Comparison of ENCODE assay signal across 1 cellular context in the genomic region with DNA sequence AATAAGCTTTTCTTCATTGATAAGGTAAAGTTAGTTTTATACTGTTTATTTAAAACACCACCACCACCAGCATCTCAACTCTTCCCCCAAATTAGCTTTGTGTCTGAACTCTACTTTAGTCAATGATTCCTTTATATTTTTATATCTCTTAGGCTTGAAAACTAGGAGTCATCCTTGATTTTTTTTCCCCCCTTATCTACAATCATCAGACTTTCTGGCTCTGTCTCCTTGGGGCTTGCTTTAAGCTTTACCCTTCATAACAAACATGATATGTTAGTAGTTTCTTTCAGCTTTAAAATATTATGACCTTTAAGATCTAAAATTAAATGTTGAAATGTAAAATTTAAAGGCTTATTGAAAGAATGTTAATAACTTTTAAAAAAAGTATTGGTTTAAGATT.
A peak's percentile ranks its signal among the peaks of the same experiment; 100 is the strongest.
TF ChIP-seq lines count a peak whose summit lies in the region.

No MANE protein-coding gene starts in this region.

TF ChIP-seq in K562, 482 proteins besides CTCF, POLR2A, EP300 and RAD21:
- TF ChIP-seq, protein P1, sequence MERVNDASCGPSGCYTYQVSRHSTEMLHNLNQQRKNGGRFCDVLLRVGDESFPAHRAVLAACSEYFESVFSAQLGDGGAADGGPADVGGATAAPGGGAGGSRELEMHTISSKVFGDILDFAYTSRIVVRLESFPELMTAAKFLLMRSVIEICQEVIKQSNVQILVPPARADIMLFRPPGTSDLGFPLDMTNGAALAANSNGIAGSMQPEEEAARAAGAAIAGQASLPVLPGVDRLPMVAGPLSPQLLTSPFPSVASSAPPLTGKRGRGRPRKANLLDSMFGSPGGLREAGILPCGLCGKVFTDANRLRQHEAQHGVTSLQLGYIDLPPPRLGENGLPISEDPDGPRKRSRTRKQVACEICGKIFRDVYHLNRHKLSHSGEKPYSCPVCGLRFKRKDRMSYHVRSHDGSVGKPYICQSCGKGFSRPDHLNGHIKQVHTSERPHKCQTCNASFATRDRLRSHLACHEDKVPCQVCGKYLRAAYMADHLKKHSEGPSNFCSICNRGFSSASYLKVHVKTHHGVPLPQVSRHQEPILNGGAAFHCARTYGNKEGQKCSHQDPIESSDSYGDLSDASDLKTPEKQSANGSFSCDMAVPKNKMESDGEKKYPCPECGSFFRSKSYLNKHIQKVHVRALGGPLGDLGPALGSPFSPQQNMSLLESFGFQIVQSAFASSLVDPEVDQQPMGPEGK (CRISPR knock-in tag; IDR thresholded peaks at IDR 0.05; ENCODE audit: borderline replicate concordance), result no peak
- TF ChIP-seq CBX5 (IDR thresholded peaks at IDR 0.05; ENCODE audit: borderline replicate concordance, low read depth), result no peak
- TF ChIP-seq DPF2 (IDR thresholded peaks at IDR 0.05), result peak; percentile 77
- TF ChIP-seq, protein P2, sequence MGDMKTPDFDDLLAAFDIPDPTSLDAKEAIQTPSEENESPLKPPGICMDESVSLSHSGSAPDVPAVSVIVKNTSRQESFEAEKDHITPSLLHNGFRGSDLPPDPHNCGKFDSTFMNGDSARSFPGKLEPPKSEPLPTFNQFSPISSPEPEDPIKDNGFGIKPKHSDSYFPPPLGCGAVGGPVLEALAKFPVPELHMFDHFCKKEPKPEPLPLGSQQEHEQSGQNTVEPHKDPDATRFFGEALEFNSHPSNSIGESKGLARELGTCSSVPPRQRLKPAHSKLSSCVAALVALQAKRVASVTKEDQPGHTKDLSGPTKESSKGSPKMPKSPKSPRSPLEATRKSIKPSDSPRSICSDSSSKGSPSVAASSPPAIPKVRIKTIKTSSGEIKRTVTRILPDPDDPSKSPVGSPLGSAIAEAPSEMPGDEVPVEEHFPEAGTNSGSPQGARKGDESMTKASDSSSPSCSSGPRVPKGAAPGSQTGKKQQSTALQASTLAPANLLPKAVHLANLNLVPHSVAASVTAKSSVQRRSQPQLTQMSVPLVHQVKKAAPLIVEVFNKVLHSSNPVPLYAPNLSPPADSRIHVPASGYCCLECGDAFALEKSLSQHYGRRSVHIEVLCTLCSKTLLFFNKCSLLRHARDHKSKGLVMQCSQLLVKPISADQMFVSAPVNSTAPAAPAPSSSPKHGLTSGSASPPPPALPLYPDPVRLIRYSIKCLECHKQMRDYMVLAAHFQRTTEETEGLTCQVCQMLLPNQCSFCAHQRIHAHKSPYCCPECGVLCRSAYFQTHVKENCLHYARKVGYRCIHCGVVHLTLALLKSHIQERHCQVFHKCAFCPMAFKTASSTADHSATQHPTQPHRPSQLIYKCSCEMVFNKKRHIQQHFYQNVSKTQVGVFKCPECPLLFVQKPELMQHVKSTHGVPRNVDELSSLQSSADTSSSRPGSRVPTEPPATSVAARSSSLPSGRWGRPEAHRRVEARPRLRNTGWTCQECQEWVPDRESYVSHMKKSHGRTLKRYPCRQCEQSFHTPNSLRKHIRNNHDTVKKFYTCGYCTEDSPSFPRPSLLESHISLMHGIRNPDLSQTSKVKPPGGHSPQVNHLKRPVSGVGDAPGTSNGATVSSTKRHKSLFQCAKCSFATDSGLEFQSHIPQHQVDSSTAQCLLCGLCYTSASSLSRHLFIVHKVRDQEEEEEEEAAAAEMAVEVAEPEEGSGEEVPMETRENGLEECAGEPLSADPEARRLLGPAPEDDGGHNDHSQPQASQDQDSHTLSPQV (IDR thresholded peaks at IDR 0.05), result no peak
- TF ChIP-seq NFE2 (IDR thresholded peaks at IDR 0.05; ENCODE audit: low read depth), result 0 out of 2 replicates have a peak, but pooled peaks have one; percentile 18
- TF ChIP-seq EHMT2 (IDR thresholded peaks at IDR 0.05), result no peak
- TF ChIP-seq SMAD4 (CRISPR knock-in tag; conservative IDR thresholded peaks at IDR 0.05), result no peak
- no peak for TF ChIP-seq ATF7 (IDR thresholded peaks at IDR 0.05)
- TF ChIP-seq, protein P3, sequence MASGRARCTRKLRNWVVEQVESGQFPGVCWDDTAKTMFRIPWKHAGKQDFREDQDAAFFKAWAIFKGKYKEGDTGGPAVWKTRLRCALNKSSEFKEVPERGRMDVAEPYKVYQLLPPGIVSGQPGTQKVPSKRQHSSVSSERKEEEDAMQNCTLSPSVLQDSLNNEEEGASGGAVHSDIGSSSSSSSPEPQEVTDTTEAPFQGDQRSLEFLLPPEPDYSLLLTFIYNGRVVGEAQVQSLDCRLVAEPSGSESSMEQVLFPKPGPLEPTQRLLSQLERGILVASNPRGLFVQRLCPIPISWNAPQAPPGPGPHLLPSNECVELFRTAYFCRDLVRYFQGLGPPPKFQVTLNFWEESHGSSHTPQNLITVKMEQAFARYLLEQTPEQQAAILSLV (tag; IDR thresholded peaks at IDR 0.05), result no peak
- TF ChIP-seq, protein P4, sequence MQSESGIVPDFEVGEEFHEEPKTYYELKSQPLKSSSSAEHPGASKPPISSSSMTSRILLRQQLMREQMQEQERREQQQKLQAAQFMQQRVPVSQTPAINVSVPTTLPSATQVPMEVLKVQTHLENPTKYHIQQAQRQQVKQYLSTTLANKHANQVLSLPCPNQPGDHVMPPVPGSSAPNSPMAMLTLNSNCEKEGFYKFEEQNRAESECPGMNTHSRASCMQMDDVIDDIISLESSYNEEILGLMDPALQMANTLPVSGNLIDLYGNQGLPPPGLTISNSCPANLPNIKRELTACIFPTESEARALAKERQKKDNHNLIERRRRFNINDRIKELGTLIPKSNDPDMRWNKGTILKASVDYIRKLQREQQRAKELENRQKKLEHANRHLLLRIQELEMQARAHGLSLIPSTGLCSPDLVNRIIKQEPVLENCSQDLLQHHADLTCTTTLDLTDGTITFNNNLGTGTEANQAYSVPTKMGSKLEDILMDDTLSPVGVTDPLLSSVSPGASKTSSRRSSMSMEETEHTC (IDR thresholded peaks at IDR 0.05), result no peak
- no peak for TF ChIP-seq L3MBTL2 (IDR thresholded peaks at IDR 0.05)
- peak; percentile 80; the same call in 1 of the 2 replicates for TF ChIP-seq ZNF384 (IDR thresholded peaks at IDR 0.05; ENCODE audit: low read depth, low read length)
- peak; percentile 46 for TF ChIP-seq CBFA2T3 (IDR thresholded peaks at IDR 0.05)
- TF ChIP-seq SMAD1 (IDR thresholded peaks at IDR 0.05; ENCODE audit: low read depth, low read length, partially characterized antibody), result no peak
- 0 out of 2 replicates have a peak, but pooled peaks have one; percentile 39 for TF ChIP-seq SMARCE1 (IDR thresholded peaks at IDR 0.05)
- TF ChIP-seq GTF2F1 (IDR thresholded peaks at IDR 0.05; ENCODE audit: low read depth, low read length), result no peak
- TF ChIP-seq MTA2 (IDR thresholded peaks at IDR 0.05; ENCODE audit: low read depth), result 0 out of 2 replicates have a peak, but pooled peaks have one; percentile 14
- no peak for TF ChIP-seq FOS (IDR thresholded peaks at IDR 0.05; ENCODE audit: extremely low read depth, insufficient read length)
- peak; percentile 64 for TF ChIP-seq ARID1B (IDR thresholded peaks at IDR 0.05)
- peak; percentile 55; the same call in 1 of the 2 replicates for TF ChIP-seq SMARCA4 (IDR thresholded peaks at IDR 0.05)
